ENCODE assay signal across 1 cellular context in the genomic region with DNA sequence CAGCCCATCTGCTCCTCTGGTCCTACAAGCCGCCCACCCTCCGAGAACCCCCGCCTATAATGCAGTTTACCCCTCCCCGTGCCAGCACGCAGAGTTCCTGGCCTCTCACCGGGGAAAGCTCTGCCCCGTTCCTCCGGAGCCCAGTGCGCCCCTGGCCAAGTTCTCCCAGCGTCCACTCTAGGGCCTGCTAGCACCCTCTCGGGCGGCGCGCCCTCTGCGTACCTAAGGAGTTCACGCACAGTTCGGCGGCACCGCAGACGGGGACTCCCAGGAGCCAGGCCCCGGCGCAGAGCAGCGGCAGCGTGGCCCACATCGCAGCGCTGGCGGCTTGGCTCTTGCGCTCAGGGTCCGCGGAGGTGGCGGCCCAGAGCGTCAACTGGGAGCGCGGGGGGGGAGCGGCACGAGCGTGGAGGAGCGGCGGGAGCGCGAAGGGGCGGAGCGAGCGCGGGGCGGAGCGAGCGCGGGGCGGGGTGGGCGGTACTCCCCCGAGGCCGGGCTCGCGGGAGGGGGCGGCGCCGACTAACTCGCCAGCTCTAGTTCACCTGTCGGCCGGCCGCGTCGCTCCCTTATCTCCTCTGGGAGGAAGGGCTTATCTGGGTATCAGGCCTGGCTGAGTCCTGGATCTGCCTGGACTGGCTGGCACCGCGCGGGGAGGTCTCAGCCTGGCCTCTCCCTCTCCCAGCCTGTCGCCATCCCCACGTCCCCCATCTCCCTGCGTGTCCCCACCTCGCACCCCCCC.
TF ChIP-seq lines count a peak whose summit lies in the region.

A gene with protein sequence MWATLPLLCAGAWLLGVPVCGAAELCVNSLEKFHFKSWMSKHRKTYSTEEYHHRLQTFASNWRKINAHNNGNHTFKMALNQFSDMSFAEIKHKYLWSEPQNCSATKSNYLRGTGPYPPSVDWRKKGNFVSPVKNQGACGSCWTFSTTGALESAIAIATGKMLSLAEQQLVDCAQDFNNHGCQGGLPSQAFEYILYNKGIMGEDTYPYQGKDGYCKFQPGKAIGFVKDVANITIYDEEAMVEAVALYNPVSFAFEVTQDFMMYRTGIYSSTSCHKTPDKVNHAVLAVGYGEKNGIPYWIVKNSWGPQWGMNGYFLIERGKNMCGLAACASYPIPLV (minus strand): TSS at position 378 of the 739 bp plus-strand sequence. CDS start 65 bp downstream, at position 313.

TF ChIP-seq in HepG2, 621 proteins besides CTCF, POLR2A, EP300 and RAD21 (continued from another document and continues in another):
- TF ChIP-seq, protein P1, sequence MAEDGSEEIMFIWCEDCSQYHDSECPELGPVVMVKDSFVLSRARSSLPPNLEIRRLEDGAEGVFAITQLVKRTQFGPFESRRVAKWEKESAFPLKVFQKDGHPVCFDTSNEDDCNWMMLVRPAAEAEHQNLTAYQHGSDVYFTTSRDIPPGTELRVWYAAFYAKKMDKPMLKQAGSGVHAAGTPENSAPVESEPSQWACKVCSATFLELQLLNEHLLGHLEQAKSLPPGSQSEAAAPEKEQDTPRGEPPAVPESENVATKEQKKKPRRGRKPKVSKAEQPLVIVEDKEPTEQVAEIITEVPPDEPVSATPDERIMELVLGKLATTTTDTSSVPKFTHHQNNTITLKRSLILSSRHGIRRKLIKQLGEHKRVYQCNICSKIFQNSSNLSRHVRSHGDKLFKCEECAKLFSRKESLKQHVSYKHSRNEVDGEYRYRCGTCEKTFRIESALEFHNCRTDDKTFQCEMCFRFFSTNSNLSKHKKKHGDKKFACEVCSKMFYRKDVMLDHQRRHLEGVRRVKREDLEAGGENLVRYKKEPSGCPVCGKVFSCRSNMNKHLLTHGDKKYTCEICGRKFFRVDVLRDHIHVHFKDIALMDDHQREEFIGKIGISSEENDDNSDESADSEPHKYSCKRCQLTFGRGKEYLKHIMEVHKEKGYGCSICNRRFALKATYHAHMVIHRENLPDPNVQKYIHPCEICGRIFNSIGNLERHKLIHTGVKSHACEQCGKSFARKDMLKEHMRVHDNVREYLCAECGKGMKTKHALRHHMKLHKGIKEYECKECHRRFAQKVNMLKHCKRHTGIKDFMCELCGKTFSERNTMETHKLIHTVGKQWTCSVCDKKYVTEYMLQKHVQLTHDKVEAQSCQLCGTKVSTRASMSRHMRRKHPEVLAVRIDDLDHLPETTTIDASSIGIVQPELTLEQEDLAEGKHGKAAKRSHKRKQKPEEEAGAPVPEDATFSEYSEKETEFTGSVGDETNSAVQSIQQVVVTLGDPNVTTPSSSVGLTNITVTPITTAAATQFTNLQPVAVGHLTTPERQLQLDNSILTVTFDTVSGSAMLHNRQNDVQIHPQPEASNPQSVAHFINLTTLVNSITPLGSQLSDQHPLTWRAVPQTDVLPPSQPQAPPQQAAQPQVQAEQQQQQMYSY (CRISPR knock-in tag; IDR thresholded peaks at IDR 0.05) = no peak
- TF ChIP-seq ZC3H4 (CRISPR knock-in tag; IDR thresholded peaks at IDR 0.05; ENCODE audit: borderline replicate concordance) (no peak), ZNF703 (CRISPR knock-in tag; IDR thresholded peaks at IDR 0.05; ENCODE audit: borderline replicate concordance) (0 out of 2 replicates have a peak, but pooled peaks have one; percentile 61), CBX2 (IDR thresholded peaks at IDR 0.05; ENCODE audit: low read depth, low read length) (no peak), CBX2 (CRISPR knock-in tag; IDR thresholded peaks at IDR 0.05; ENCODE audit: low read depth) (no peak), ZNF83 (CRISPR knock-in tag; IDR thresholded peaks at IDR 0.05; ENCODE audit: borderline replicate concordance) (peak; percentile 60), KDM6A (CRISPR knock-in tag; IDR thresholded peaks at IDR 0.05; ENCODE audit: low read depth) (no peak), ZNF605 (CRISPR knock-in tag; IDR thresholded peaks at IDR 0.05) (no peak), YEATS4 (CRISPR knock-in tag; IDR thresholded peaks at IDR 0.05; ENCODE audit: borderline replicate concordance) (peak; percentile 53; the same call in 1 of the 2 replicates), MED8 (CRISPR knock-in tag; IDR thresholded peaks at IDR 0.05; ENCODE audit: insufficient replicate concordance) (no peak), KDM1A (CRISPR knock-in tag; IDR thresholded peaks at IDR 0.05) (no peak), ZFP36L2 (CRISPR knock-in tag; IDR thresholded peaks at IDR 0.05) (no peak), KDM5A (IDR thresholded peaks at IDR 0.05; ENCODE audit: borderline replicate concordance, low read length) (no peak), ZFP41 (CRISPR knock-in tag; IDR thresholded peaks at IDR 0.05; ENCODE audit: borderline replicate concordance) (no peak), JUND (CRISPR knock-in tag; IDR thresholded peaks at IDR 0.05) (0 out of 2 replicates have a peak, but pooled peaks have one; percentile 54), ZNF235 (CRISPR knock-in tag; IDR thresholded peaks at IDR 0.05; ENCODE audit: borderline replicate concordance) (peak; percentile 75; the same call in 1 of the 2 replicates), CREB1 (IDR thresholded peaks at IDR 0.05) (no peak), CREB1 (CRISPR knock-in tag; IDR thresholded peaks at IDR 0.05) (no peak), ZNF772 (CRISPR knock-in tag; IDR thresholded peaks at IDR 0.05) (peak; percentile 65; the same call in 1 of the 2 replicates), ZNF12 (CRISPR knock-in tag; IDR thresholded peaks at IDR 0.05) (no peak), CEBPG (CRISPR knock-in tag; IDR thresholded peaks at IDR 0.05) (0 out of 2 replicates have a peak, but pooled peaks have one; percentile 8), TOPORS (CRISPR knock-in tag; IDR thresholded peaks at IDR 0.05) (peak; percentile 74; the same call in 1 of the 2 replicates), TMF1 (CRISPR knock-in tag; IDR thresholded peaks at IDR 0.05; ENCODE audit: low read depth) (peak; percentile 90; the same call in 1 of the 2 replicates), GABPA (IDR thresholded peaks at IDR 0.05; ENCODE audit: low read depth, low read length) (no peak), GABPA (CRISPR knock-in tag; IDR thresholded peaks at IDR 0.05; ENCODE audit: low read depth) (no peak), NR2C2 (CRISPR knock-in tag; IDR thresholded peaks at IDR 0.05; ENCODE audit: borderline replicate concordance) (peak; percentile 29; the same call in 1 of the 2 replicates), SRY (CRISPR knock-in tag; IDR thresholded peaks at IDR 0.05) (peak; percentile 91; the same call in 1 of the 2 replicates), TEAD2 (CRISPR knock-in tag; IDR thresholded peaks at IDR 0.05) (no peak), ZNF572 (CRISPR knock-in tag; IDR thresholded peaks at IDR 0.05) (0 out of 2 replicates have a peak, but pooled peaks have one; percentile 60), SAP130 (CRISPR knock-in tag; IDR thresholded peaks at IDR 0.05; ENCODE audit: low read depth) (peak; percentile 84)
- TF ChIP-seq, protein P2, sequence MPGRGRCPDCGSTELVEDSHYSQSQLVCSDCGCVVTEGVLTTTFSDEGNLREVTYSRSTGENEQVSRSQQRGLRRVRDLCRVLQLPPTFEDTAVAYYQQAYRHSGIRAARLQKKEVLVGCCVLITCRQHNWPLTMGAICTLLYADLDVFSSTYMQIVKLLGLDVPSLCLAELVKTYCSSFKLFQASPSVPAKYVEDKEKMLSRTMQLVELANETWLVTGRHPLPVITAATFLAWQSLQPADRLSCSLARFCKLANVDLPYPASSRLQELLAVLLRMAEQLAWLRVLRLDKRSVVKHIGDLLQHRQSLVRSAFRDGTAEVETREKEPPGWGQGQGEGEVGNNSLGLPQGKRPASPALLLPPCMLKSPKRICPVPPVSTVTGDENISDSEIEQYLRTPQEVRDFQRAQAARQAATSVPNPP (CRISPR knock-in tag; IDR thresholded peaks at IDR 0.05) = no peak
- TF ChIP-seq, protein P3, sequence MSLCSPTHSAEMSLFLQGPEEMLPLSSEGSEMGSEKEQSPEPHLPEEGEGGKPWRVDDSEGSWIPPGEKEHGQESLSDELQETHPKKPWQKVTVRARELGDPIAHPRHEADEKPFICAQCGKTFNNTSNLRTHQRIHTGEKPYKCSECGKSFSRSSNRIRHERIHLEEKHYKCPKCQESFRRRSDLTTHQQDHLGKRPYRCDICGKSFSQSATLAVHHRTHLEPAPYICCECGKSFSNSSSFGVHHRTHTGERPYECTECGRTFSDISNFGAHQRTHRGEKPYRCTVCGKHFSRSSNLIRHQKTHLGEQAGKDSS (CRISPR knock-in tag; IDR thresholded peaks at IDR 0.05; ENCODE audit: borderline replicate concordance, low read depth) = no peak; the same call in 1 of the 2 replicates
- TF ChIP-seq, protein P4, sequence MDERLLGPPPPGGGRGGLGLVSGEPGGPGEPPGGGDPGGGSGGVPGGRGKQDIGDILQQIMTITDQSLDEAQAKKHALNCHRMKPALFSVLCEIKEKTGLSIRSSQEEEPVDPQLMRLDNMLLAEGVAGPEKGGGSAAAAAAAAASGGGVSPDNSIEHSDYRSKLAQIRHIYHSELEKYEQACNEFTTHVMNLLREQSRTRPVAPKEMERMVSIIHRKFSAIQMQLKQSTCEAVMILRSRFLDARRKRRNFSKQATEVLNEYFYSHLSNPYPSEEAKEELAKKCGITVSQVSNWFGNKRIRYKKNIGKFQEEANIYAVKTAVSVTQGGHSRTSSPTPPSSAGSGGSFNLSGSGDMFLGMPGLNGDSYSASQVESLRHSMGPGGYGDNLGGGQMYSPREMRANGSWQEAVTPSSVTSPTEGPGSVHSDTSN (CRISPR knock-in tag; IDR thresholded peaks at IDR 0.05) = no peak
- TF ChIP-seq, protein P5, sequence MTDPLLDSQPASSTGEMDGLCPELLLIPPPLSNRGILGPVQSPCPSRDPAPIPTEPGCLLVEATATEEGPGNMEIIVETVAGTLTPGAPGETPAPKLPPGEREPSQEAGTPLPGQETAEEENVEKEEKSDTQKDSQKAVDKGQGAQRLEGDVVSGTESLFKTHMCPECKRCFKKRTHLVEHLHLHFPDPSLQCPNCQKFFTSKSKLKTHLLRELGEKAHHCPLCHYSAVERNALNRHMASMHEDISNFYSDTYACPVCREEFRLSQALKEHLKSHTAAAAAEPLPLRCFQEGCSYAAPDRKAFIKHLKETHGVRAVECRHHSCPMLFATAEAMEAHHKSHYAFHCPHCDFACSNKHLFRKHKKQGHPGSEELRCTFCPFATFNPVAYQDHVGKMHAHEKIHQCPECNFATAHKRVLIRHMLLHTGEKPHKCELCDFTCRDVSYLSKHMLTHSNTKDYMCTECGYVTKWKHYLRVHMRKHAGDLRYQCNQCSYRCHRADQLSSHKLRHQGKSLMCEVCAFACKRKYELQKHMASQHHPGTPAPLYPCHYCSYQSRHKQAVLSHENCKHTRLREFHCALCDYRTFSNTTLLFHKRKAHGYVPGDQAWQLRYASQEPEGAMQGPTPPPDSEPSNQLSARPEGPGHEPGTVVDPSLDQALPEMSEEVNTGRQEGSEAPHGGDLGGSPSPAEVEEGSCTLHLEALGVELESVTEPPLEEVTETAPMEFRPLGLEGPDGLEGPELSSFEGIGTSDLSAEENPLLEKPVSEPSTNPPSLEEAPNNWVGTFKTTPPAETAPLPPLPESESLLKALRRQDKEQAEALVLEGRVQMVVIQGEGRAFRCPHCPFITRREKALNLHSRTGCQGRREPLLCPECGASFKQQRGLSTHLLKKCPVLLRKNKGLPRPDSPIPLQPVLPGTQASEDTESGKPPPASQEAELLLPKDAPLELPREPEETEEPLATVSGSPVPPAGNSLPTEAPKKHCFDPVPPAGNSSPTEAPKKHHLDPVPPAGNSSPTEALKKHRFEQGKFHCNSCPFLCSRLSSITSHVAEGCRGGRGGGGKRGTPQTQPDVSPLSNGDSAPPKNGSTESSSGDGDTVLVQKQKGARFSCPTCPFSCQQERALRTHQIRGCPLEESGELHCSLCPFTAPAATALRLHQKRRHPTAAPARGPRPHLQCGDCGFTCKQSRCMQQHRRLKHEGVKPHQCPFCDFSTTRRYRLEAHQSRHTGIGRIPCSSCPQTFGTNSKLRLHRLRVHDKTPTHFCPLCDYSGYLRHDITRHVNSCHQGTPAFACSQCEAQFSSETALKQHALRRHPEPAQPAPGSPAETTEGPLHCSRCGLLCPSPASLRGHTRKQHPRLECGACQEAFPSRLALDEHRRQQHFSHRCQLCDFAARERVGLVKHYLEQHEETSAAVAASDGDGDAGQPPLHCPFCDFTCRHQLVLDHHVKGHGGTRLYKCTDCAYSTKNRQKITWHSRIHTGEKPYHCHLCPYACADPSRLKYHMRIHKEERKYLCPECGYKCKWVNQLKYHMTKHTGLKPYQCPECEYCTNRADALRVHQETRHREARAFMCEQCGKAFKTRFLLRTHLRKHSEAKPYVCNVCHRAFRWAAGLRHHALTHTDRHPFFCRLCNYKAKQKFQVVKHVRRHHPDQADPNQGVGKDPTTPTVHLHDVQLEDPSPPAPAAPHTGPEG (CRISPR knock-in tag; IDR thresholded peaks at IDR 0.05) = no peak
- TF ChIP-seq, protein P6, sequence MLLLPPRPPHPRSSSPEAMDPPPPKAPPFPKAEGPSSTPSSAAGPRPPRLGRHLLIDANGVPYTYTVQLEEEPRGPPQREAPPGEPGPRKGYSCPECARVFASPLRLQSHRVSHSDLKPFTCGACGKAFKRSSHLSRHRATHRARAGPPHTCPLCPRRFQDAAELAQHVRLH (CRISPR knock-in tag; IDR thresholded peaks at IDR 0.05; ENCODE audit: borderline replicate concordance, low read depth) = peak; percentile 79; the same call in 1 of the 2 replicates
- TF ChIP-seq, protein P7, sequence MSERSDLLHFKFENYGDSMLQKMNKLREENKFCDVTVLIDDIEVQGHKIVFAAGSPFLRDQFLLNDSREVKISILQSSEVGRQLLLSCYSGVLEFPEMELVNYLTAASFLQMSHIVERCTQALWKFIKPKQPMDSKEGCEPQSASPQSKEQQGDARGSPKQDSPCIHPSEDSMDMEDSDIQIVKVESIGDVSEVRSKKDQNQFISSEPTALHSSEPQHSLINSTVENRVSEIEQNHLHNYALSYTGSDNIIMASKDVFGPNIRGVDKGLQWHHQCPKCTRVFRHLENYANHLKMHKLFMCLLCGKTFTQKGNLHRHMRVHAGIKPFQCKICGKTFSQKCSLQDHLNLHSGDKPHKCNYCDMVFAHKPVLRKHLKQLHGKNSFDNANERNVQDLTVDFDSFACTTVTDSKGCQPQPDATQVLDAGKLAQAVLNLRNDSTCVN (CRISPR knock-in tag; IDR thresholded peaks at IDR 0.05; ENCODE audit: borderline replicate concordance) = no peak
- TF ChIP-seq, protein P8, sequence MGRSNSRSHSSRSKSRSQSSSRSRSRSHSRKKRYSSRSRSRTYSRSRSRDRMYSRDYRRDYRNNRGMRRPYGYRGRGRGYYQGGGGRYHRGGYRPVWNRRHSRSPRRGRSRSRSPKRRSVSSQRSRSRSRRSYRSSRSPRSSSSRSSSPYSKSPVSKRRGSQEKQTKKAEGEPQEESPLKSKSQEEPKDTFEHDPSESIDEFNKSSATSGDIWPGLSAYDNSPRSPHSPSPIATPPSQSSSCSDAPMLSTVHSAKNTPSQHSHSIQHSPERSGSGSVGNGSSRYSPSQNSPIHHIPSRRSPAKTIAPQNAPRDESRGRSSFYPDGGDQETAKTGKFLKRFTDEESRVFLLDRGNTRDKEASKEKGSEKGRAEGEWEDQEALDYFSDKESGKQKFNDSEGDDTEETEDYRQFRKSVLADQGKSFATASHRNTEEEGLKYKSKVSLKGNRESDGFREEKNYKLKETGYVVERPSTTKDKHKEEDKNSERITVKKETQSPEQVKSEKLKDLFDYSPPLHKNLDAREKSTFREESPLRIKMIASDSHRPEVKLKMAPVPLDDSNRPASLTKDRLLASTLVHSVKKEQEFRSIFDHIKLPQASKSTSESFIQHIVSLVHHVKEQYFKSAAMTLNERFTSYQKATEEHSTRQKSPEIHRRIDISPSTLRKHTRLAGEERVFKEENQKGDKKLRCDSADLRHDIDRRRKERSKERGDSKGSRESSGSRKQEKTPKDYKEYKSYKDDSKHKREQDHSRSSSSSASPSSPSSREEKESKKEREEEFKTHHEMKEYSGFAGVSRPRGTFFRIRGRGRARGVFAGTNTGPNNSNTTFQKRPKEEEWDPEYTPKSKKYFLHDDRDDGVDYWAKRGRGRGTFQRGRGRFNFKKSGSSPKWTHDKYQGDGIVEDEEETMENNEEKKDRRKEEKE (IDR thresholded peaks at IDR 0.05) = no peak
